In the genomic region with DNA sequence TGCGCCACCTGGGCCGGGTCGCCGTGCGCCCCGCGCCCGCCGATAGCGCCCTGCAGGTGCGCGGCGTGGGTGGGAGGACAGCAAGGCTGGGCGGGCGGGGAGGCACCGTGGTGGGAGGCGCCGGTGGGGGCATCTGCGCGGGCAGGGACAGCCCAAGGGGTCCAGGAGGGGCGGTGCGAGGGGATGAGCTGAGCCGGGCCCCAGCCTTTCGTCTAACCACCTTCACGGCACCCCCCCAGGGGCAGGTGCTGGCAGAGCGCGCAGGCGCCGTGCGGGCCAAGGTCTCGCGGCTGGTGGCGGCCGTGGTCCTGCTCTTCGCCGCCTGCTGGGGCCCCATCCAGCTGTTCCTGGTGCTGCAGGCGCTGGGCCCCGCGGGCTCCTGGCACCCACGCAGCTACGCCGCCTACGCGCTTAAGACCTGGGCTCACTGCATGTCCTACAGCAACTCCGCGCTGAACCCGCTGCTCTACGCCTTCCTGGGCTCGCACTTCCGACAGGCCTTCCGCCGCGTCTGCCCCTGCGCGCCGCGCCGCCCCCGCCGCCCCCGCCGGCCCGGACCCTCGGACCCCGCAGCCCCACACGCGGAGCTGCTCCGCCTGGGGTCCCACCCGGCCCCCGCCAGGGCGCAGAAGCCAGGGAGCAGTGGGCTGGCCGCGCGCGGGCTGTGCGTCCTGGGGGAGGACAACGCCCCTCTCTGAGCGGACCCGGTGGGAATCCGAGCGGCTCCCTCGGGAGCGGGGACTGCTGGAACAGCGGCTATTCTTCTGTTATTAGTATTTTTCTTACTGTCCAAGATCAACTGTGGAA, we compare ENCODE assay signal across 1 cellular context.
A peak's percentile ranks its signal among the peaks of the same experiment; 100 is the strongest.
TF ChIP-seq lines count a peak whose summit lies in the region.

No MANE protein-coding gene starts in this region.

TF ChIP-seq in HepG2, 621 proteins besides CTCF, POLR2A, EP300 and RAD21:
- TF ChIP-seq HOXA3 (CRISPR knock-in tag; IDR thresholded peaks at IDR 0.05) (peak; percentile 21; the same call in 1 of the 2 replicates), ZNF619 (CRISPR knock-in tag; IDR thresholded peaks at IDR 0.05) (no peak), ZNF768 (CRISPR knock-in tag; IDR thresholded peaks at IDR 0.05) (peak; percentile 93)
